In the genomic region with DNA sequence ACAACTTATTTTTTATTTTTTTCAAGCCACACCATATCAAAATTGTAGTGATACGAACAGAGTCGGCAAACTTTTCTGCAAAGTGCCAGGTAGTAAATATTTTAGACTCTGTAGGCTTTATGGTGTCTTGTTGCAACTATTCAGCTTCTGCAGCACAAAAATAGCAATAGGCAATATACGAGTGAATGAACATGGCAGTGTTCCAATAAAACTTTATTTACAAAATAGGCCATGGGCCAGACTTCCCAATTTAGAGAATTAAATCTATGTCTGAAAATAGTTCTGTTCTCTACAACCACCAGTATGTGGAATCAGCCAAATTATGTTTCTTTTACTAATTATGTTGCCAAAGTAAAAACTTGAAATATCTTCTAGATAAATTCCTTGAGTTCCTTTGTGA, we compare ENCODE assay signal across 24 cellular contexts. TPM values are rescaled to one million over a fixed set of nuclear protein-coding genes. Genes with fewer than 3 reads are reported as not detected.
DNase-seq lines count a peak whose midpoint lies in the region; ATAC-seq, FAIRE-seq and TF ChIP-seq lines count a peak whose summit lies in the region.
"Had no signal": no experiment of that assay in that cellular context is flagged by ENCODE, and none has a peak within 500 bp of the region (broad histone marks: within the 10 kb centered on the region; RNA-seq: fewer than 3 reads in every experiment).

No MANE protein-coding gene starts in this region.

- TF ChIP-seq RAD21 in HepG2 (CRISPR knock-in tag; IDR thresholded peaks at IDR 0.05) (no peak), GM12878 (IDR thresholded peaks at IDR 0.05; ENCODE audit: insufficient read depth, low read depth, low read length) (no peak)

- no peak overlapping the region for H3K4me3 Mint-ChIP-seq in progenitor cell of endocrine pancreas (ENCODE audit: low read depth)
- no peak overlapping the region for H3K4me3 Mint-ChIP-seq in activated T-helper 2 cell treated with anti-CD3 and anti-CD28 coated beads, Interferon-gamma antibody, Interleukin-2, Interleukin-4, amounts not matched to agents 10 μg/mL and 5 μg/mL and 100 μg/mL, durations not matched to agents 14 hours and 24 hours and 36 hours (ENCODE audit: low read depth)
- H3K4me3 Mint-ChIP-seq: CD14-positive monocyte; CD4-positive, alpha-beta memory T cell; CD4-positive, CD25-positive, alpha-beta regulatory T cell; CD8-positive, alpha-beta memory T cell had no signal

- H2AFZ ChIP-seq in HepG2 (ENCODE audit: low read length) (no peak overlapping the region), GM12878 (ENCODE audit: control insufficient read depth, low read depth, low read length) (no peak overlapping the region)

- H3K79me2 ChIP-seq in HepG2 (ENCODE audit: insufficient read depth, low read length) (no peaks in the 10 kb centered on the region), GM12878 (ENCODE audit: control insufficient read depth, insufficient read depth, low read length) (no peaks in the 10 kb centered on the region)

- SMC1A ChIA-PET in GM12878 (lab: Charles Lee; ENCODE audit: uncharacterized antibody, unreplicated experiment), result no interaction called here

- H3K9me3 Mint-ChIP-seq in progenitor cell of endocrine pancreas (ENCODE audit: low read depth), result peaks cover 5% of the 10 kb centered on the region
- peaks cover 8% of the 10 kb centered on the region for H3K9me3 Mint-ChIP-seq in activated T-helper 2 cell treated with anti-CD3 and anti-CD28 coated beads, Interferon-gamma antibody, Interleukin-2, Interleukin-4, amounts not matched to agents 10 μg/mL and 5 μg/mL and 100 μg/mL, durations not matched to agents 14 hours and 24 hours and 36 hours

- H3K36me3 Mint-ChIP-seq in progenitor cell of endocrine pancreas (ENCODE audit: insufficient read depth), result peaks cover 16% of the 10 kb centered on the region
- peaks cover 1% of the 10 kb centered on the region for H3K36me3 Mint-ChIP-seq in activated T-helper 2 cell treated with anti-CD3 and anti-CD28 coated beads, Interferon-gamma antibody, Interleukin-2, Interleukin-4, amounts not matched to agents 10 μg/mL and 5 μg/mL and 100 μg/mL, durations not matched to agents 14 hours and 24 hours and 36 hours (ENCODE audit: low read depth)

- H3K4me3 ChIP-seq in HepG2 (replicated peaks in 1 of 3; ENCODE audit: insufficient read depth in 1 of 3, low read depth in 2 of 3, low read length in 3 of 3) (no peak overlapping the region), right lobe of liver (no peak overlapping the region), GM12878 (no peak overlapping the region)
- H3K4me3 ChIP-seq: A549, BLaER1 had no signal

- 94% methylated on average over 3 of the region's 3 CpGs for WGBS in HepG2 (ENCODE audit: low lambda C conversion rate)
- WGBS in right lobe of liver (ENCODE audit: insufficient coverage, low coverage, low lambda C conversion rate, missing lambda C conversion rate), result 77% methylated on average over 3 of the region's 3 CpGs
- 80% methylated on average over 3 of the region's 3 CpGs for WGBS in GM12878 (ENCODE audit: insufficient coverage, insufficient replicate concordance, low lambda C conversion rate, missing lambda C conversion rate)

- no peaks in the 10 kb centered on the region for H4K20me1 ChIP-seq in HepG2 (ENCODE audit: insufficient read depth, low read length)
- H4K20me1 ChIP-seq in GM12878 (ENCODE audit: control insufficient read depth, insufficient read depth), result no peaks in the 10 kb centered on the region
- H4K20me1 ChIP-seq: BLaER1 had no signal

- CTCF ChIA-PET in HepG2 (lab: Yijun Ruan, JAX; ENCODE audit: low intra/inter-chr PET ratio, low total read pairs), result no interaction called here
- CTCF ChIA-PET in GM12878 (lab: Yijun Ruan, JAX), result no interaction called here

- no peaks in the 10 kb centered on the region for H3K36me3 ChIP-seq in HepG2 (replicated peaks in 1 of 2; ENCODE audit: control insufficient read depth in 1 of 2, insufficient read depth in 2 of 2, low read length in 2 of 2)
- H3K36me3 ChIP-seq in right lobe of liver, result no peaks in the 10 kb centered on the region
- H3K36me3 ChIP-seq in GM12878 (ENCODE audit: control insufficient read depth in 2 of 2, insufficient read depth in 2 of 2, low read length in 1 of 2), result no peaks in the 10 kb centered on the region
- H3K36me3 ChIP-seq: BE2C had no signal

- H3K9ac ChIP-seq in HepG2 (ENCODE audit: insufficient read depth, low read depth, low read length) (no peak overlapping the region), GM12878 (ENCODE audit: control insufficient read depth, insufficient read depth, low read length) (no peak overlapping the region)
- H3K9ac ChIP-seq: BLaER1 had no signal

- TF ChIP-seq CTCF in HepG2 (CRISPR knock-in tag; IDR thresholded peaks at IDR 0.05) (no peak), right lobe of liver (IDR thresholded peaks at IDR 0.05) (no peak), GM12878 (IDR thresholded peaks at IDR 0.05 in 2 of 3, conservative IDR thresholded peaks at IDR 0.05 in 1 of 3; ENCODE audit: control insufficient read depth in 2 of 3, extremely low read depth in 1 of 3, insufficient read depth in 1 of 3, low read depth in 3 of 3, low read length in 3 of 3) (no peak), progenitor cell of endocrine pancreas (IDR thresholded peaks at IDR 0.05; ENCODE audit: unreplicated experiment) (no peak)

- H3K4me1 Mint-ChIP-seq in progenitor cell of endocrine pancreas (ENCODE audit: low read depth), result peaks cover 16% of the 10 kb centered on the region
- no peaks in the 10 kb centered on the region for H3K4me1 Mint-ChIP-seq in activated T-helper 2 cell treated with anti-CD3 and anti-CD28 coated beads, Interferon-gamma antibody, Interleukin-2, Interleukin-4, amounts not matched to agents 10 μg/mL and 5 μg/mL and 100 μg/mL, durations not matched to agents 14 hours and 24 hours and 36 hours (ENCODE audit: low read depth)
- H3K4me1 Mint-ChIP-seq: CD14-positive monocyte; CD4-positive, alpha-beta memory T cell; CD4-positive, CD25-positive, alpha-beta regulatory T cell; CD8-positive, alpha-beta memory T cell had no signal

- H3K27ac ChIP-seq in HepG2 (ENCODE audit: extremely low read length, insufficient read depth, low read length) (no peak overlapping the region), right lobe of liver (no peak overlapping the region), GM12878 (ENCODE audit: control insufficient read depth, insufficient read depth) (no peak overlapping the region)
- H3K27ac ChIP-seq: 22Rv1, A549, BLaER1 had no signal

- no peak for FAIRE-seq in HepG2 (lab: Jason Lieb, UNC)
- no peak for FAIRE-seq in GM12878 (lab: Jason Lieb, UNC)
- FAIRE-seq: A549, GM12891, GM19239 had no signal

- peak overlapping the region; percentile 92 for H3K27ac Mint-ChIP-seq in progenitor cell of endocrine pancreas
- H3K27ac Mint-ChIP-seq in activated T-helper 2 cell treated with anti-CD3 and anti-CD28 coated beads, Interferon-gamma antibody, Interleukin-2, Interleukin-4, amounts not matched to agents 10 μg/mL and 5 μg/mL and 100 μg/mL, durations not matched to agents 14 hours and 24 hours and 36 hours, result no peak overlapping the region
- H3K27ac Mint-ChIP-seq: CD4-positive, alpha-beta memory T cell; CD4-positive, CD25-positive, alpha-beta regulatory T cell; CD8-positive, alpha-beta memory T cell had no signal

- intact Hi-C loops in HepG2 (cut with micrococcal nuclease; ENCODE audit: unreplicated experiment) (no loop called here), right lobe of liver (cut with DNase I) (no loop called here), GM12878 (cut with micrococcal nuclease; ENCODE audit: unreplicated experiment) (no loop called here)
- intact Hi-C loops in activated T-helper 2 cell treated with anti-CD3 and anti-CD28 coated beads, Interferon-gamma antibody, Interleukin-2, Interleukin-4, amounts not matched to agents 10 μg/mL and 5 μg/mL and 100 μg/mL, durations not matched to agents 14 hours and 24 hours and 36 hours (cut with micrococcal nuclease), result no loop called here

- in situ Hi-C loops in HepG2 (cut with HindIII; ENCODE audit: extremely low pct_ligation_motif_present, low pct_unique_long_range_greater_than_20kb), result no loop called here
- in situ Hi-C loops in GM12878 (cut with MboI), result no loop called here

- H3K4me2 ChIP-seq in HepG2 (ENCODE audit: low read depth, low read length) (no peak overlapping the region), GM12878 (ENCODE audit: control insufficient read depth, insufficient read depth) (no peak overlapping the region)
- H3K4me2 ChIP-seq: A549, BLaER1 had no signal

- DNase-seq in HepG2 (ENCODE audit: low spot score) (no peak), right lobe of liver (no peak), GM12878 (ENCODE audit: low read depth, low spot score) (no peak), progenitor cell of endocrine pancreas (ENCODE audit: low spot score, unreplicated experiment) (no peak), AG08396 (ENCODE audit: low spot score) (no peak)
- no peak for DNase-seq in activated T-helper 2 cell treated with anti-CD3 and anti-CD28 coated beads, Interferon-gamma antibody, Interleukin-2, Interleukin-4, amounts not matched to agents 10 μg/mL and 5 μg/mL and 100 μg/mL, durations not matched to agents 14 hours and 24 hours and 36 hours (ENCODE audit: low spot score)
- DNase-seq: BE2C; C1 segment of cervical spinal cord; CD4-positive, alpha-beta memory T cell; CD4-positive, CD25-positive, alpha-beta regulatory T cell; CD8-positive, alpha-beta memory T cell; DMS 273 treated with DMSO at 0.1 percent for 48 hours; DMS153; DMS53; DMS79; DND-41; EL; GDM1 had no signal

- H3K27me3 ChIP-seq in HepG2 (ENCODE audit: control insufficient read depth in 1 of 2, insufficient read depth in 2 of 2, low read length in 2 of 2), result no peaks in the 10 kb centered on the region
- no peaks in the 10 kb centered on the region for H3K27me3 ChIP-seq in right lobe of liver
- no peaks in the 10 kb centered on the region for H3K27me3 ChIP-seq in GM12878 (replicated peaks in 1 of 2; ENCODE audit: control insufficient read depth in 2 of 2, insufficient read depth in 2 of 2, low read length in 1 of 2)
- H3K27me3 ChIP-seq: BE2C, BLaER1 had no signal

- H3K27me3 Mint-ChIP-seq in progenitor cell of endocrine pancreas, result no peaks in the 10 kb centered on the region
- H3K27me3 Mint-ChIP-seq in activated T-helper 2 cell treated with anti-CD3 and anti-CD28 coated beads, Interferon-gamma antibody, Interleukin-2, Interleukin-4, amounts not matched to agents 10 μg/mL and 5 μg/mL and 100 μg/mL, durations not matched to agents 14 hours and 24 hours and 36 hours (ENCODE audit: low read depth), result no peaks in the 10 kb centered on the region
- H3K27me3 Mint-ChIP-seq: CD4-positive, alpha-beta memory T cell; CD4-positive, CD25-positive, alpha-beta regulatory T cell; CD8-positive, alpha-beta memory T cell had no signal

- POLR2A ChIA-PET in HepG2 (lab: Yijun Ruan, JAX), result no interaction called here
- POLR2A ChIA-PET in GM12878 (lab: Charles Lee), result no interaction called here

- BruUV-seq in HepG2 (replicated peaks; lab: Mats Ljungman, UMichigan) (no TSS peak), GM12878 (replicated peaks; lab: Mats Ljungman, UMichigan) (no TSS peak)

- RAD21 ChIA-PET in GM12878 (lab: Charles Lee; ENCODE audit: unreplicated experiment), result no interaction called here

- H3K9me3 ChIP-seq in HepG2 (ENCODE audit: low read length) (peaks cover 7% of the 10 kb centered on the region), right lobe of liver (no peaks in the 10 kb centered on the region), GM12878 (replicated peaks; ENCODE audit: control insufficient read depth, insufficient read depth, low read length) (no peaks in the 10 kb centered on the region; the same call in 2 of the 3 replicates)
- H3K9me3 ChIP-seq: A549, BE2C had no signal

- no peak for TF ChIP-seq EP300 in HepG2 (IDR thresholded peaks at IDR 0.05; ENCODE audit: low read depth in 2 of 2, low read length in 2 of 2)
- no peak for TF ChIP-seq EP300 in HepG2 (CRISPR knock-in tag; IDR thresholded peaks at IDR 0.05; ENCODE audit: borderline replicate concordance)
- TF ChIP-seq EP300 in GM12878 (IDR thresholded peaks at IDR 0.05; ENCODE audit: borderline replicate concordance in 1 of 2, control insufficient read depth in 1 of 2, low read depth in 2 of 2, low read length in 2 of 2), result no peak

- no peak for TF ChIP-seq POLR2A in HepG2 (IDR thresholded peaks at IDR 0.05; ENCODE audit: insufficient read depth in 1 of 2, low read depth in 2 of 2, low read length in 2 of 2)
- TF ChIP-seq POLR2A in right lobe of liver (IDR thresholded peaks at IDR 0.05), result no peak
- no peak for TF ChIP-seq POLR2A in GM12878 (IDR thresholded peaks at IDR 0.05; ENCODE audit: low read depth, low read length)

- H3K4me1 ChIP-seq in HepG2 (ENCODE audit: insufficient read depth, low read length) (no peaks in the 10 kb centered on the region), right lobe of liver (no peaks in the 10 kb centered on the region), GM12878 (ENCODE audit: control insufficient read depth, insufficient read depth, low read length) (no peaks in the 10 kb centered on the region)
- H3K4me1 ChIP-seq: A549, BE2C, BLaER1 had no signal

- ATAC-seq in HepG2 (no peak), right lobe of liver (no peak), GM12878 (no peak)
- ATAC-seq: A549 had no signal

RNA-seq across cellular contexts. Expression of a gene that starts 56.5 kb away (rescaled TPM):
- total RNA-seq in HepG2 (2016; rRNA removed; fragmentation: Illumina TruSeq; extraction: Trizol), result 61.9 and 108 TPM in 2 replicates
- total RNA-seq in HepG2 (2016; cell fraction: cytosol; rRNA removed; fragmentation: Illumina TruSeq; extraction: Trizol; ENCODE audit: low read depth), result 4.9 and 7.7 TPM in 2 replicates
- 64.8 and 104 TPM in 2 replicates for total RNA-seq in HepG2 (2016; cell fraction: insoluble cytoplasmic fraction; rRNA removed; fragmentation: Illumina TruSeq; extraction: Trizol)
- 12.6 and 18.7 TPM in 2 replicates for total RNA-seq in HepG2 (2016; cell fraction: membrane; rRNA removed; fragmentation: Illumina TruSeq; extraction: Trizol)
- total RNA-seq in HepG2 (2016; cell fraction: nucleus; rRNA removed; fragmentation: Illumina TruSeq; extraction: Trizol), result 52.9 and 64.2 TPM in 2 replicates
- 8.1 and 14.8 TPM in 2 replicates for polyA plus RNA-seq in HepG2 (2011; rRNA removed)
- 5.0 and 5.3 TPM in 2 replicates for polyA plus RNA-seq in HepG2 (2011; cell fraction: cytosol; rRNA removed)
- polyA plus RNA-seq in HepG2 (2011; cell fraction: nucleus; rRNA removed), result 6.4 and 6.5 TPM in 2 replicates
- 6.4 and 16.4 TPM in 2 replicates for polyA plus RNA-seq in HepG2 (2012)
- 1.6 and 2.1 TPM in 2 replicates for polyA plus RNA-seq in HepG2 (2016; cell fraction: cytosol; fragmentation: Illumina TruSeq; extraction: Trizol; ENCODE audit: low read depth)
- polyA plus RNA-seq in HepG2 (2016; cell fraction: insoluble cytoplasmic fraction; fragmentation: Illumina TruSeq; extraction: Trizol; ENCODE audit: low read depth), result 63.0 and 65.6 TPM in 2 replicates
- polyA plus RNA-seq in HepG2 (2016; cell fraction: membrane; fragmentation: Illumina TruSeq; extraction: Trizol; ENCODE audit: low read depth), result 3.4 and 4.5 TPM in 2 replicates
- polyA plus RNA-seq in HepG2 (2016; cell fraction: nucleus; fragmentation: Illumina TruSeq; extraction: Trizol; ENCODE audit: insufficient read depth, low read depth), result 38.6 and 39.2 TPM in 2 replicates
- polyA minus RNA-seq in HepG2 (2011; rRNA and poly(A)+ RNA removed; ENCODE audit: low replicate concordance), result 5.1 and 25.2 TPM in 2 replicates
- 8.3 and 13.0 TPM in 2 replicates for polyA minus RNA-seq in HepG2 (2011; cell fraction: cytosol; rRNA and poly(A)+ RNA removed)
- polyA minus RNA-seq in HepG2 (2011; cell fraction: nucleus; rRNA and poly(A)+ RNA removed), result 27.6 and 52.7 TPM in 2 replicates
- 1 to 10 TPM in 3 of 6 experiments, under 1 TPM in 2, not detected in 1; 0.44 to 2.5 (median 1.3) TPM for total RNA-seq in right lobe of liver
- 74.5 and 88.2 TPM in 2 replicates for total RNA-seq in GM12878 (2013; cell fraction: nucleolus; rRNA removed)
- total RNA-seq in GM12878 (2014; rRNA removed), result 54.0 and 59.5 TPM in 2 replicates
- 59.7 and 65.1 TPM in 2 replicates for total RNA-seq in GM12878 (2014; rRNA removed; fragmentation: Illumina TruSeq; extraction: Trizol)
- total RNA-seq in GM12878 (2021), result 46.1 and 53.3 TPM in 2 replicates
- 12.6 TPM for polyA plus RNA-seq in GM12878 (2011; ENCODE audit: low read depth)
- 71.7 and 125 TPM in 2 replicates for polyA plus RNA-seq in GM12878 (2011; rRNA removed)
- polyA plus RNA-seq in GM12878 (2011; cell fraction: cytosol; rRNA removed), result 18.8 and 19.6 TPM in 2 replicates
- polyA plus RNA-seq in GM12878 (2011; cell fraction: nucleus; rRNA removed), result 72.9 and 79.4 TPM in 2 replicates
- polyA plus RNA-seq in GM12878 (2012), result 20.4 and 26.2 TPM in 2 replicates
- 52.3 and 61.2 TPM in 2 replicates for polyA plus RNA-seq in GM12878 (2014; fragmentation: Illumina TruSeq; extraction: Trizol)
- polyA plus RNA-seq in GM12878 (2014; fragmentation: Nextera tagmentation; extraction: Ambion mirVana), result 10 to 100 TPM; 17.3 to 22.9 TPM
- 29.3 and 36.3 TPM in 2 replicates for polyA plus RNA-seq in GM12878 (2014; rRNA removed)
- polyA plus RNA-seq in GM12878 (2016; fragmentation: Nextera tagmentation; extraction: Ambion mirVana), result 10 to 100 TPM; 83.0 to 93.9 TPM
- 31.3 and 50.0 TPM in 2 replicates for polyA minus RNA-seq in GM12878 (2011; rRNA and poly(A)+ RNA removed)
- polyA minus RNA-seq in GM12878 (2011; cell fraction: cytosol; rRNA and poly(A)+ RNA removed), result 12.6 and 22.8 TPM in 2 replicates
- 41.0 and 59.8 TPM in 2 replicates for polyA minus RNA-seq in GM12878 (2011; cell fraction: nucleus; rRNA and poly(A)+ RNA removed)
- total RNA-seq in progenitor cell of endocrine pancreas, result 17.9 and 22.0 TPM in 2 replicates
- 55.9 and 58.2 TPM in 2 replicates for total RNA-seq in activated T-helper 2 cell treated with anti-CD3 and anti-CD28 coated beads, Interferon-gamma antibody, Interleukin-2, Interleukin-4, amounts not matched to agents 10 μg/mL and 5 μg/mL and 100 μg/mL, durations not matched to agents 14 hours and 24 hours and 36 hours
- polyA plus RNA-seq: CD14-positive monocyte had no signal

RNA-seq across cellular contexts. Expression of a gene that starts 56.7 kb away (rescaled TPM):
- 41.9 and 46.1 TPM in 2 replicates for total RNA-seq in HepG2 (2016; rRNA removed; fragmentation: Illumina TruSeq; extraction: Trizol)
- 6.3 and 8.7 TPM in 2 replicates for total RNA-seq in HepG2 (2016; cell fraction: cytosol; rRNA removed; fragmentation: Illumina TruSeq; extraction: Trizol; ENCODE audit: low read depth)
- 39.7 and 43.1 TPM in 2 replicates for total RNA-seq in HepG2 (2016; cell fraction: insoluble cytoplasmic fraction; rRNA removed; fragmentation: Illumina TruSeq; extraction: Trizol)
- 20.5 and 24.7 TPM in 2 replicates for total RNA-seq in HepG2 (2016; cell fraction: membrane; rRNA removed; fragmentation: Illumina TruSeq; extraction: Trizol)
- total RNA-seq in HepG2 (2016; cell fraction: nucleus; rRNA removed; fragmentation: Illumina TruSeq; extraction: Trizol), result 46.6 and 56.2 TPM in 2 replicates
- 34.1 and 37.5 TPM in 2 replicates for polyA plus RNA-seq in HepG2 (2011; rRNA removed)
- 18.9 and 23.2 TPM in 2 replicates for polyA plus RNA-seq in HepG2 (2011; cell fraction: cytosol; rRNA removed)
- 33.7 and 34.5 TPM in 2 replicates for polyA plus RNA-seq in HepG2 (2011; cell fraction: nucleus; rRNA removed)
- polyA plus RNA-seq in HepG2 (2012), result 22.8 and 28.5 TPM in 2 replicates
- 3.6 and 4.4 TPM in 2 replicates for polyA plus RNA-seq in HepG2 (2016; cell fraction: cytosol; fragmentation: Illumina TruSeq; extraction: Trizol; ENCODE audit: low read depth)
- polyA plus RNA-seq in HepG2 (2016; cell fraction: insoluble cytoplasmic fraction; fragmentation: Illumina TruSeq; extraction: Trizol; ENCODE audit: low read depth), result 29.4 and 30.0 TPM in 2 replicates
- polyA plus RNA-seq in HepG2 (2016; cell fraction: membrane; fragmentation: Illumina TruSeq; extraction: Trizol; ENCODE audit: low read depth), result 8.0 and 8.8 TPM in 2 replicates
- polyA plus RNA-seq in HepG2 (2016; cell fraction: nucleus; fragmentation: Illumina TruSeq; extraction: Trizol; ENCODE audit: insufficient read depth, low read depth), result 66.0 and 78.7 TPM in 2 replicates
- 21.4 and 27.9 TPM in 2 replicates for polyA minus RNA-seq in HepG2 (2011; rRNA and poly(A)+ RNA removed; ENCODE audit: low replicate concordance)
- 32.0 and 35.8 TPM in 2 replicates for polyA minus RNA-seq in HepG2 (2011; cell fraction: cytosol; rRNA and poly(A)+ RNA removed)
- polyA minus RNA-seq in HepG2 (2011; cell fraction: nucleus; rRNA and poly(A)+ RNA removed), result 67.1 and 71.6 TPM in 2 replicates
- 1 to 10 TPM; 4.2 to 7.9 (median 5.6) TPM for total RNA-seq in right lobe of liver
- total RNA-seq in GM12878 (2013; cell fraction: nucleolus; rRNA removed), result 79.1 and 82.2 TPM in 2 replicates
- total RNA-seq in GM12878 (2014; rRNA removed), result 29.9 and 34.9 TPM in 2 replicates
- 29.2 and 30.7 TPM in 2 replicates for total RNA-seq in GM12878 (2014; rRNA removed; fragmentation: Illumina TruSeq; extraction: Trizol)
- total RNA-seq in GM12878 (2021), result 30.1 and 38.1 TPM in 2 replicates
- 16.6 TPM for polyA plus RNA-seq in GM12878 (2011; ENCODE audit: low read depth)
- 48.6 and 57.9 TPM in 2 replicates for polyA plus RNA-seq in GM12878 (2011; rRNA removed)
- polyA plus RNA-seq in GM12878 (2011; cell fraction: cytosol; rRNA removed), result 30.7 and 32.8 TPM in 2 replicates
- 28.3 and 34.6 TPM in 2 replicates for polyA plus RNA-seq in GM12878 (2011; cell fraction: nucleus; rRNA removed)
- 14.9 and 20.1 TPM in 2 replicates for polyA plus RNA-seq in GM12878 (2012)
- 25.3 and 26.2 TPM in 2 replicates for polyA plus RNA-seq in GM12878 (2014; fragmentation: Illumina TruSeq; extraction: Trizol)
- polyA plus RNA-seq in GM12878 (2014; fragmentation: Nextera tagmentation; extraction: Ambion mirVana), result 1 to 10 TPM; 5.8 to 6.1 TPM
- 22.9 and 26.7 TPM in 2 replicates for polyA plus RNA-seq in GM12878 (2014; rRNA removed)
- 10 to 100 TPM; 16.6 TPM for polyA plus RNA-seq in GM12878 (2016; fragmentation: Nextera tagmentation; extraction: Ambion mirVana)
- polyA minus RNA-seq in GM12878 (2011; rRNA and poly(A)+ RNA removed), result 32.6 and 34.9 TPM in 2 replicates
- polyA minus RNA-seq in GM12878 (2011; cell fraction: cytosol; rRNA and poly(A)+ RNA removed), result 19.2 and 27.1 TPM in 2 replicates
- polyA minus RNA-seq in GM12878 (2011; cell fraction: nucleus; rRNA and poly(A)+ RNA removed), result 27.8 and 36.6 TPM in 2 replicates
- 63.1 and 72.3 TPM in 2 replicates for total RNA-seq in progenitor cell of endocrine pancreas
- total RNA-seq in activated T-helper 2 cell treated with anti-CD3 and anti-CD28 coated beads, Interferon-gamma antibody, Interleukin-2, Interleukin-4, amounts not matched to agents 10 μg/mL and 5 μg/mL and 100 μg/mL, durations not matched to agents 14 hours and 24 hours and 36 hours, result 41.1 and 41.7 TPM in 2 replicates
